In genomic region chr2:27572998-27573429, GRCh38 we compare ENCODE assay signal across 1 cellular context.
TF ChIP-seq lines count a peak whose summit lies in the region.

No MANE protein-coding gene starts in this region.

TF ChIP-seq in K562, 482 proteins besides CTCF, POLR2A, EP300 and RAD21:
- TF ChIP-seq GTF2A2 (tag; IDR thresholded peaks at IDR 0.05) (no peak), PRMT5 (CRISPR knock-in tag; IDR thresholded peaks at IDR 0.05) (no peak), U2AF1 (optimal IDR thresholded peaks at IDR 0.05; ENCODE audit: low read depth, low read length) (no peak), ZNF445 (CRISPR knock-in tag; IDR thresholded peaks at IDR 0.05; ENCODE audit: low read depth) (no peak), CCNT2 (IDR thresholded peaks at IDR 0.05; ENCODE audit: borderline replicate concordance, extremely low read depth, insufficient read length, low read depth, low read length) (no peak), RUNX1 (IDR thresholded peaks at IDR 0.05; ENCODE audit: low read depth) (no peak), MCM7 (IDR thresholded peaks at IDR 0.05) (no peak), TCFL5 (CRISPR knock-in tag; conservative IDR thresholded peaks at IDR 0.05) (no peak)
TF ChIP-seq in K562: peak in this region for 0.
